Comparison of ENCODE assay signal across 8 cellular contexts in genomic region chr3:181333394-181333793, GRCh38.
"Had no signal": no experiment of that assay in that cellular context is flagged by ENCODE, and none has a peak within 500 bp of the region (broad histone marks: within the 10 kb centered on the region; RNA-seq: fewer than 3 reads in every experiment).

No MANE protein-coding gene starts in this region.

- H3K4me1 Mint-ChIP-seq: GM23338, H9 had no signal

- FAIRE-seq: H1, H54, HTR-8/SVneo, K562 had no signal

- H3K9me3 Mint-ChIP-seq: GM23338, H9 had no signal

- H2AFZ ChIP-seq: GM23338 had no signal

- H3K4me3 Mint-ChIP-seq: GM23338, H9 had no signal

- H3K4me3 ChIP-seq: GM23338, K562 had no signal

- H3K27ac Mint-ChIP-seq: GM23338, H9 had no signal

- ATAC-seq: GM23338, K562 had no signal

- H3K4me2 ChIP-seq: GM23338 had no signal

- DNase-seq: H9, HCEC 1CT, IMR-90 had no signal
